In the genomic region with DNA sequence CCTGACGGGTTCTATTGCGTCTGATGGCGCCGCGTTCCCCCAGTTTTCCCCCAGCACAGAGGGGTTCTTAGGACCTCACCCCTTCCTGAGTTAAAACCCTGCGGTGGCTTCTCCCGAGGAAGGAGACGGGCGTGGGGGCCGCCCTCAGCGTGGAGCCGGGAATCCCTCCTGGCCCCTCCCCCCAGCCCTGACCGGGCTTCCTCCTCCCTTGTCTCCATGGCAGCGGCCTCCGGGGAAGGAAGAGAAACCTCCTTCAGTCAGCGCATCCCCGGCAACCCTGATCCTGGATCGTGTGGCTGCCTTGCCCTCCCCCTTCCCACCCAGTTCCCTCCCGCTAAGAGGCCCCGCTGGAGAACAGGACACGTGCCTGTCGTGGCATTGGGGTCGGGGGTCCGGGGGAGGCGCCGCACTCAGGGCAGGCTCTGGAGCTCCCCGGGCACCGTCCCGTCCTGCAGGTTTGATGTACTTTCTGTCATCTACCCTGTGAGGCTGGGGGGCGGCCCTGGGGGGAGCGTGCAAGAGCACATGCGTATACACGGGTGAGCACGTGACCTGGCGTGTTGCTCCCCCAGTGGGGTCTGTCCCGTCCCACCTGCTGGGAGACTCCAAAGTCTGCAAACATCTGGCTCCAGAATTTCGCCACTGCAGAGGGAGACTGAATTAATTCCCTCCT, we compare ENCODE assay signal across 10 cellular contexts. TPM values are rescaled to one million over a fixed set of nuclear protein-coding genes. Genes with fewer than 3 reads are reported as not detected.
DNase-seq lines count a peak whose midpoint lies in the region; ATAC-seq and TF ChIP-seq lines count a peak whose summit lies in the region.
"Had no signal": no experiment of that assay in that cellular context is flagged by ENCODE, and none has a peak within 500 bp of the region (broad histone marks: within the 10 kb centered on the region; RNA-seq: fewer than 3 reads in every experiment).

No MANE protein-coding gene starts in this region.

- H3F3A ChIP-seq in neural cell (ENCODE audit: insufficient read depth, low read length, poor library complexity, severe bottlenecking), result no peaks in the 10 kb centered on the region

- in situ Hi-C loops in gastrocnemius medialis (cut with MboI; ENCODE audit: low sequenced_read_pairs in 4 of 4), result no loop called here

- H3K27me3 ChIP-seq in dorsolateral prefrontal cortex, result peaks cover 0 to 42% (median 0%) of the 10 kb centered on the region in 45 donors
- H3K27me3 ChIP-seq in neural cell (ENCODE audit: insufficient read depth, low read depth, low read length), result no peaks in the 10 kb centered on the region
- H3K27me3 ChIP-seq in gastrocnemius medialis, result peaks cover 17 to 53% (median 53%) of the 10 kb centered on the region in 3 donors

- TF ChIP-seq EP300 in neural cell (conservative IDR thresholded peaks at IDR 0.05; ENCODE audit: poor library complexity, severe bottlenecking), result no peak

- H4K20me1 ChIP-seq in neural cell (ENCODE audit: insufficient read depth), result no peaks in the 10 kb centered on the region

- ATAC-seq in gastrocnemius medialis (no peak), GM21717 (IDR thresholded peaks at IDR 0.05; ENCODE audit: unreplicated experiment) (no peak)

- H2AFZ ChIP-seq in neural cell (ENCODE audit: low read depth, low read length), result no peak overlapping the region

- no peaks in the 10 kb centered on the region for H3K9me3 ChIP-seq in neural cell (ENCODE audit: low read length)
- H3K9me3 ChIP-seq in gastrocnemius medialis, result no peaks in the 10 kb centered on the region

- intact Hi-C loops in dorsolateral prefrontal cortex (cut with DNase I), result no loop called here
- intact Hi-C loops in gastrocnemius medialis (cut with DNase I; ENCODE audit: low total_unique reads), result no loop called here

- TF ChIP-seq CTCF in dorsolateral prefrontal cortex (IDR thresholded peaks at IDR 0.05 in 54 of 56, conservative IDR thresholded peaks at IDR 0.05 in 2 of 56; ENCODE audit: low read depth in 1 of 56, partially characterized antibody in 56 of 56), result no peak
- TF ChIP-seq CTCF in neural cell (IDR thresholded peaks at IDR 0.05; ENCODE audit: poor library complexity, severe bottlenecking), result no peak
- TF ChIP-seq CTCF in gastrocnemius medialis (IDR thresholded peaks at IDR 0.05 in 4 of 5, conservative IDR thresholded peaks at IDR 0.05 in 1 of 5), result no peak

- H3K36me3 ChIP-seq in neural cell (ENCODE audit: insufficient read depth, low read length) (no peaks in the 10 kb centered on the region), gastrocnemius medialis (no peaks in the 10 kb centered on the region)

- no peak for TF ChIP-seq POLR2A in gastrocnemius medialis (IDR thresholded peaks at IDR 0.05)

- H3K4me1 ChIP-seq in gastrocnemius medialis, result peaks cover 0 to 7% of the 10 kb centered on the region in 2 donors

- H3K9me2 ChIP-seq in neural cell (ENCODE audit: insufficient read depth, low read length), result no peaks in the 10 kb centered on the region

- peak overlapping the region in 30 of 59 donors; percentile 6 to 51 (median 27) for H3K4me3 ChIP-seq in dorsolateral prefrontal cortex
- H3K4me3 ChIP-seq in neural cell (ENCODE audit: low read length), result peak overlapping the region; percentile 44
- H3K4me3 ChIP-seq in gastrocnemius medialis, result no peak overlapping the region

- no peak overlapping the region for H3K4me2 ChIP-seq in neural cell (ENCODE audit: low read length)

- no peaks in the 10 kb centered on the region for H3K79me2 ChIP-seq in neural cell (replicated peaks; ENCODE audit: insufficient read depth, low read length)

- DNase-seq in Ammon's horn (ENCODE audit: low spot score) (peak; percentile 21), NCI-H2196 (lab: John Stamatoyannopoulos, UW; ENCODE audit: unreplicated experiment) (peak; percentile 81), dorsolateral prefrontal cortex (peak in 8 of 10 donors; percentile 43 to 78 (median 52)), gastrocnemius medialis (no peak), NCI-H2081 treated with DMSO at 0.1 percent for 48 hours (lab: John Stamatoyannopoulos, UW) (no peak), NCI-H1105 treated with DMSO at 0.1 percent for 48 hours (lab: John Stamatoyannopoulos, UW) (no peak)

- peak overlapping the region in 1 of 59 donors; percentile 30 for H3K27ac ChIP-seq in dorsolateral prefrontal cortex
- H3K27ac ChIP-seq in neural cell (ENCODE audit: low read length), result peak overlapping the region; percentile 28
- H3K27ac ChIP-seq in gastrocnemius medialis, result peak overlapping the region in 1 of 4 donors; percentile 64

- H3K9ac ChIP-seq in neural cell (ENCODE audit: low read length), result peak overlapping the region; percentile 20

- no peak for TF ChIP-seq RAD21 in neural cell (conservative IDR thresholded peaks at IDR 0.05)

TF ChIP-seq in neural cell, 6 proteins besides CTCF, POLR2A, EP300 and RAD21:
- TF ChIP-seq POLR2AphosphoS5 (IDR thresholded peaks at IDR 0.05), result no peak
- no peak for TF ChIP-seq SMC3 (conservative IDR thresholded peaks at IDR 0.05; ENCODE audit: poor library complexity)
- TF ChIP-seq EZH2 (IDR thresholded peaks at IDR 0.05; ENCODE audit: borderline replicate concordance, insufficient read depth, low read length, poor library complexity, severe bottlenecking), result no peak
- TF ChIP-seq, protein P1, sequence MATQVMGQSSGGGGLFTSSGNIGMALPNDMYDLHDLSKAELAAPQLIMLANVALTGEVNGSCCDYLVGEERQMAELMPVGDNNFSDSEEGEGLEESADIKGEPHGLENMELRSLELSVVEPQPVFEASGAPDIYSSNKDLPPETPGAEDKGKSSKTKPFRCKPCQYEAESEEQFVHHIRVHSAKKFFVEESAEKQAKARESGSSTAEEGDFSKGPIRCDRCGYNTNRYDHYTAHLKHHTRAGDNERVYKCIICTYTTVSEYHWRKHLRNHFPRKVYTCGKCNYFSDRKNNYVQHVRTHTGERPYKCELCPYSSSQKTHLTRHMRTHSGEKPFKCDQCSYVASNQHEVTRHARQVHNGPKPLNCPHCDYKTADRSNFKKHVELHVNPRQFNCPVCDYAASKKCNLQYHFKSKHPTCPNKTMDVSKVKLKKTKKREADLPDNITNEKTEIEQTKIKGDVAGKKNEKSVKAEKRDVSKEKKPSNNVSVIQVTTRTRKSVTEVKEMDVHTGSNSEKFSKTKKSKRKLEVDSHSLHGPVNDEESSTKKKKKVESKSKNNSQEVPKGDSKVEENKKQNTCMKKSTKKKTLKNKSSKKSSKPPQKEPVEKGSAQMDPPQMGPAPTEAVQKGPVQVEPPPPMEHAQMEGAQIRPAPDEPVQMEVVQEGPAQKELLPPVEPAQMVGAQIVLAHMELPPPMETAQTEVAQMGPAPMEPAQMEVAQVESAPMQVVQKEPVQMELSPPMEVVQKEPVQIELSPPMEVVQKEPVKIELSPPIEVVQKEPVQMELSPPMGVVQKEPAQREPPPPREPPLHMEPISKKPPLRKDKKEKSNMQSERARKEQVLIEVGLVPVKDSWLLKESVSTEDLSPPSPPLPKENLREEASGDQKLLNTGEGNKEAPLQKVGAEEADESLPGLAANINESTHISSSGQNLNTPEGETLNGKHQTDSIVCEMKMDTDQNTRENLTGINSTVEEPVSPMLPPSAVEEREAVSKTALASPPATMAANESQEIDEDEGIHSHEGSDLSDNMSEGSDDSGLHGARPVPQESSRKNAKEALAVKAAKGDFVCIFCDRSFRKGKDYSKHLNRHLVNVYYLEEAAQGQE (IDR thresholded peaks at IDR 0.05; ENCODE audit: borderline replicate concordance), result no peak
- TF ChIP-seq TAF1 (IDR thresholded peaks at IDR 0.05; ENCODE audit: low read depth), result no peak
- no peak for TF ChIP-seq MXI1 (conservative IDR thresholded peaks at IDR 0.05; ENCODE audit: poor library complexity, severe bottlenecking)

RNA-seq across cellular contexts. Expression of a gene that starts 30.5 kb away (rescaled TPM):
- total RNA-seq in dorsolateral prefrontal cortex (10 to 100 TPM in 22 of 120 experiments, 1 to 10 TPM in 98; 2.5 to 14.6 (median 7.0) TPM), gastrocnemius medialis (10 to 100 TPM in 1 of 4 donors, 1 to 10 TPM in 3; 3.7 to 12.8 (median 4.5) TPM)
- 27.7 and 35.7 TPM in 2 replicates for polyA plus RNA-seq in neural cell
- 42.7 and 55.0 TPM in 2 replicates for polyA minus RNA-seq in neural cell

RNA-seq across cellular contexts. Expression of a gene that starts 41.7 kb away (rescaled TPM):
- not detected for total RNA-seq in dorsolateral prefrontal cortex
- not detected in 2 replicates for polyA plus RNA-seq in neural cell
- polyA minus RNA-seq in neural cell, result not detected in 2 replicates
- total RNA-seq in gastrocnemius medialis, result under 1 TPM in 1 of 4 donors, not detected in 3; 0.29 TPM
- total RNA-seq: pulmonary artery endothelial cell; T-helper 1 cell treated with Interleukin-12 subunit alpha and Interleukin-12 subunit beta and Interleukin-4 antibody, amounts not matched to agents 30 ng/mL and 1 ng/mL, for 36 hours had no signal

RNA-seq across cellular contexts. Expression of a gene that starts 46.6 kb away (rescaled TPM):
- 1 to 10 TPM in 23 of 120 experiments, under 1 TPM in 30, not detected in 67; 0.22 to 3.8 (median 0.94) TPM for total RNA-seq in dorsolateral prefrontal cortex
- not detected in 2 replicates for polyA plus RNA-seq in neural cell
- not detected in 2 replicates for polyA minus RNA-seq in neural cell
- 10 to 100 TPM in 2 of 4 donors, 1 to 10 TPM in 2; 3.7 to 14.3 (median 9.5) TPM for total RNA-seq in gastrocnemius medialis
- total RNA-seq: pulmonary artery endothelial cell; T-helper 1 cell treated with Interleukin-12 subunit alpha and Interleukin-12 subunit beta and Interleukin-4 antibody, amounts not matched to agents 30 ng/mL and 1 ng/mL, for 36 hours had no signal

RNA-seq across cellular contexts. Expression of a gene that starts 57.1 kb away (rescaled TPM):
- 1 to 10 TPM in 3 of 120 experiments, under 1 TPM in 12, not detected in 105; 0.45 to 1.5 (median 0.74) TPM for total RNA-seq in dorsolateral prefrontal cortex
- polyA plus RNA-seq in neural cell, result not detected in 2 replicates
- polyA minus RNA-seq in neural cell, result not detected in 2 replicates
- total RNA-seq in gastrocnemius medialis, result 10 to 100 TPM in 1 of 4 donors, 1 to 10 TPM in 3; 3.3 to 14.9 (median 7.8) TPM
- total RNA-seq: pulmonary artery endothelial cell; T-helper 1 cell treated with Interleukin-12 subunit alpha and Interleukin-12 subunit beta and Interleukin-4 antibody, amounts not matched to agents 30 ng/mL and 1 ng/mL, for 36 hours had no signal

Comparison
In these comparisons a context has a peak if more than half of its experiments do, and no peak if none do; other contexts are left out.
1. DNase-seq: peak in Ammon's horn (single experiment), NCI-H2196 (single experiment) and dorsolateral prefrontal cortex (8 of 10); none in gastrocnemius medialis (0 of 2), NCI-H2081 treated with DMSO at 0.1 percent for 48 hours (single experiment) and NCI-H1105 treated with DMSO at 0.1 percent for 48 hours (single experiment).
2. H3K4me3 ChIP-seq: peak in dorsolateral prefrontal cortex (30 of 59) and neural cell (single experiment); none in gastrocnemius medialis (0 of 4).